In the genomic region with DNA sequence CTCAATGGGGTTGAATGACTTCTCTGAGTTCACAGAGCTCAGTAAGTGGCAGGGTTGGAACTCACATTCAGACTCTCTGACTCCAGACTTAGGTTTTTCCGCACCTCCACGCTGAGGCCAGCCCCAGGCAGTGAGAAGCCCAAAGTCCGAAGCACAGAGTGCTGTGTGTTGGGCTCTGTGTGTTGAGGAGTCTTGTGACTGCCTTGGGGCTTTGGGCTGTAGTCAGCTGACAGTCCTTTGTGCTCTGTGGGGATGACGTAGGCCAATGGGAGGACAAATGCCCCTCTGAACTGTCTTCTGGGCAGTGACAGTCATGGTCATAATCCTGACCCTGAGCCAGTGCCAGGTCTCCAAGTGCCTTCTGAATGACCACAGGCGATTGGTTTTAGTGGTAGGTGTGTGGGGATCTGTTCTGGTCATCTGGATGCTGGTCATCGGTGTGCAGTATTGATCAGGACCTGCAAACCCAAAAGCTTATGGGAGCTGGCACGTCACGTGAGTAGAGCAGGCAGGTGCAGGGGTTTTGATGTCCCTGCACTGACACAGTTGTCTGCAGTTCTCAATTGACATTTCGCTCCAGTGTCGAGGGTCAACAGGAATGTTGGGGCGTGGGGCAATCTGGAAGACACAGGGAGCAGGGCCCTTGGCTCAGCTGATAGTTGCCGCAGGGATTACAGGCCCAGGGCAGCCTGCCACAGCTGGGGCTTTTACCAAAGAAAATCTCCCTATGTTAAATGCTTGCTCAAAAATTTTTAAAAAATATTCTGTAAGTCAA, we compare ENCODE assay signal across 22 cellular contexts. TPM values are rescaled to one million over a fixed set of nuclear protein-coding genes. Genes with fewer than 3 reads are reported as not detected.
DNase-seq lines count a peak whose midpoint lies in the region; ATAC-seq and TF ChIP-seq lines count a peak whose summit lies in the region.
"Had no signal": no experiment of that assay in that cellular context is flagged by ENCODE, and none has a peak within 500 bp of the region (broad histone marks: within the 10 kb centered on the region; RNA-seq: fewer than 3 reads in every experiment).

No MANE protein-coding gene starts in this region.

- H3K9me3 Mint-ChIP-seq in WTC11: no peaks in the 10 kb centered on the region
- H3K9me3 Mint-ChIP-seq in activated T-cell treated with anti-CD3 and anti-CD28 coated beads, Interleukin-2, amount 50 U/mL, for 24 hours: no peaks in the 10 kb centered on the region
- no peaks in the 10 kb centered on the region for H3K9me3 Mint-ChIP-seq in T-helper 2 cell treated with Interferon-gamma antibody and Interleukin-4, amounts not matched to agents 5 μg/mL and 100 μg/mL, for 36 hours
- H3K9me3 Mint-ChIP-seq: activated naive CD8-positive, alpha-beta T cell treated with anti-CD3 and anti-CD28 coated beads, Interleukin-2, amount 10 ng/mL, durations not matched to agents 7 days and 5 days; memory B cell; nephron progenitor cell; stimulated activated naive CD8-positive, alpha-beta T cell treated with anti-CD3 and anti-CD28 coated beads, Interleukin-15, Interleukin-2, amounts not matched to agents 100 ng/mL and 50 ng/mL, for 24 hours; T-cell had no signal

- CTCF ChIA-PET in WTC11 (lab: Charles Lee): interaction anchor here (0.7 to 1.7 kb wide), 2 partner anchors 19 to 267 kb away, joined by 3 to 9 read pairs; no protein-coding TSS in a partner anchor

- no peak for TF ChIP-seq CTCF in WTC11 (IDR thresholded peaks at IDR 0.05)
- TF ChIP-seq CTCF in gastrocnemius medialis (IDR thresholded peaks at IDR 0.05 in 4 of 5, conservative IDR thresholded peaks at IDR 0.05 in 1 of 5): no peak

- H3K9me3 ChIP-seq in gastrocnemius medialis: no peaks in the 10 kb centered on the region
- H3K9me3 ChIP-seq: vagina had no signal

- H3K27me3 ChIP-seq in gastrocnemius medialis: no peaks in the 10 kb centered on the region
- H3K27me3 ChIP-seq: vagina had no signal

- TF ChIP-seq POLR2A in gastrocnemius medialis (IDR thresholded peaks at IDR 0.05): no peak

- ATAC-seq in WTC11: no peak
- ATAC-seq in gastrocnemius medialis: peak; percentile 60 to 76
- ATAC-seq in GM18873 (IDR thresholded peaks at IDR 0.05; ENCODE audit: low FRiP score, unreplicated experiment): no peak
- no peak for ATAC-seq in GM18907 (IDR thresholded peaks at IDR 0.05; ENCODE audit: unreplicated experiment)
- ATAC-seq: right cardiac atrium, T-cell had no signal

- H3K4me1 Mint-ChIP-seq in WTC11: no peaks in the 10 kb centered on the region
- H3K4me1 Mint-ChIP-seq in activated T-cell treated with anti-CD3 and anti-CD28 coated beads, Interleukin-2, amount 50 U/mL, for 24 hours (ENCODE audit: low read depth): peaks cover 9% of the 10 kb centered on the region
- peaks cover 3% of the 10 kb centered on the region for H3K4me1 Mint-ChIP-seq in T-helper 2 cell treated with Interferon-gamma antibody and Interleukin-4, amounts not matched to agents 5 μg/mL and 100 μg/mL, for 36 hours (ENCODE audit: low read depth)

- H3K27ac ChIP-seq in gastrocnemius medialis: peak overlapping the region; percentile 75 to 84 (median 80)
- H3K27ac ChIP-seq: vagina had no signal

- 0 out of 2 replicates have a peak overlapping the region, but pooled peaks have one; percentile 57 for H3K27ac Mint-ChIP-seq in WTC11
- no peak overlapping the region for H3K27ac Mint-ChIP-seq in activated T-cell treated with anti-CD3 and anti-CD28 coated beads, Interleukin-2, amount 50 U/mL, for 24 hours
- H3K27ac Mint-ChIP-seq in T-helper 2 cell treated with Interferon-gamma antibody and Interleukin-4, amounts not matched to agents 5 μg/mL and 100 μg/mL, for 36 hours: no peak overlapping the region
- H3K27ac Mint-ChIP-seq: activated naive CD8-positive, alpha-beta T cell treated with anti-CD3 and anti-CD28 coated beads, Interleukin-2, amount 10 ng/mL, durations not matched to agents 7 days and 5 days; stimulated activated naive CD8-positive, alpha-beta T cell treated with anti-CD3 and anti-CD28 coated beads, Interleukin-15, Interleukin-2, amounts not matched to agents 100 ng/mL and 50 ng/mL, for 24 hours; T-cell had no signal

- POLR2A ChIA-PET in WTC11 (lab: Charles Lee): no interaction called here

- DNase-seq in WTC11 (ENCODE audit: low spot score): no peak
- DNase-seq in globus pallidus (ENCODE audit: low spot score): peak; percentile 99
- peak; percentile 73 for DNase-seq in mesenteric fat pad (ENCODE audit: low spot score)
- peak; percentile 19 to 49 for DNase-seq in gastrocnemius medialis
- no peak for DNase-seq in activated T-cell treated with anti-CD3 and anti-CD28 coated beads, Interleukin-2, amount 50 U/mL, for 24 hours
- no peak for DNase-seq in T-helper 2 cell treated with Interferon-gamma antibody and Interleukin-4, amounts not matched to agents 5 μg/mL and 100 μg/mL, for 36 hours (ENCODE audit: low spot score)
- DNase-seq: activated CD4-positive, alpha-beta T cell treated with anti-CD3 and anti-CD28 coated beads, Interleukin-2, amount 50 U/mL, for 4 hours; activated naive CD8-positive, alpha-beta T cell treated with anti-CD3 and anti-CD28 coated beads, Interleukin-2, amount 10 ng/mL, durations not matched to agents 7 days and 5 days; activated T-cell treated with anti-CD3 and anti-CD28 coated beads, Interleukin-2, amount 50 U/mL, for 1 hour; DND-41; erythroblast; IMR-90; NCI-H2029; NCI-H510A treated with DMSO at 0.1 percent for 48 hours; nephron progenitor cell; right cardiac atrium; T-cell had no signal

- no peak overlapping the region for H3K4me3 ChIP-seq in gastrocnemius medialis
- H3K4me3 ChIP-seq: vagina had no signal

- intact Hi-C loops in gastrocnemius medialis (cut with DNase I; ENCODE audit: low total_unique reads): no loop called here

- peaks cover 0 to 83% of the 10 kb centered on the region in 2 donors for H3K36me3 ChIP-seq in gastrocnemius medialis

- H3K4me3 Mint-ChIP-seq in WTC11: no peak overlapping the region
- H3K4me3 Mint-ChIP-seq in activated T-cell treated with anti-CD3 and anti-CD28 coated beads, Interleukin-2, amount 50 U/mL, for 24 hours: no peak overlapping the region
- no peak overlapping the region for H3K4me3 Mint-ChIP-seq in T-helper 2 cell treated with Interferon-gamma antibody and Interleukin-4, amounts not matched to agents 5 μg/mL and 100 μg/mL, for 36 hours
- H3K4me3 Mint-ChIP-seq: activated naive CD8-positive, alpha-beta T cell treated with anti-CD3 and anti-CD28 coated beads, Interleukin-2, amount 10 ng/mL, durations not matched to agents 7 days and 5 days; memory B cell; nephron progenitor cell; stimulated activated naive CD8-positive, alpha-beta T cell treated with anti-CD3 and anti-CD28 coated beads, Interleukin-15, Interleukin-2, amounts not matched to agents 100 ng/mL and 50 ng/mL, for 24 hours; T-cell had no signal

- in situ Hi-C loops in gastrocnemius medialis (cut with MboI; ENCODE audit: low sequenced_read_pairs in 4 of 4): no loop called here

- no peaks in the 10 kb centered on the region for H3K27me3 Mint-ChIP-seq in WTC11 (ENCODE audit: low read depth)
- H3K27me3 Mint-ChIP-seq in activated T-cell treated with anti-CD3 and anti-CD28 coated beads, Interleukin-2, amount 50 U/mL, for 24 hours: no peaks in the 10 kb centered on the region
- no peaks in the 10 kb centered on the region for H3K27me3 Mint-ChIP-seq in T-helper 2 cell treated with Interferon-gamma antibody and Interleukin-4, amounts not matched to agents 5 μg/mL and 100 μg/mL, for 36 hours (ENCODE audit: low read depth)
- H3K27me3 Mint-ChIP-seq: activated naive CD8-positive, alpha-beta T cell treated with anti-CD3 and anti-CD28 coated beads, Interleukin-2, amount 10 ng/mL, durations not matched to agents 7 days and 5 days; memory B cell; stimulated activated naive CD8-positive, alpha-beta T cell treated with anti-CD3 and anti-CD28 coated beads, Interleukin-15, Interleukin-2, amounts not matched to agents 100 ng/mL and 50 ng/mL, for 24 hours; T-cell had no signal

- H3K36me3 Mint-ChIP-seq in WTC11: no peaks in the 10 kb centered on the region
- peaks cover 8% of the 10 kb centered on the region for H3K36me3 Mint-ChIP-seq in activated T-cell treated with anti-CD3 and anti-CD28 coated beads, Interleukin-2, amount 50 U/mL, for 24 hours (ENCODE audit: low read depth)
- H3K36me3 Mint-ChIP-seq in T-helper 2 cell treated with Interferon-gamma antibody and Interleukin-4, amounts not matched to agents 5 μg/mL and 100 μg/mL, for 36 hours (ENCODE audit: low read depth): no peaks in the 10 kb centered on the region

- peaks cover 9% of the 10 kb centered on the region in 2 donors for H3K4me1 ChIP-seq in gastrocnemius medialis

TF ChIP-seq in WTC11, 78 proteins besides CTCF, POLR2A, EP300 and RAD21 (continues in another document):
- TF ChIP-seq CREB1 (CRISPR knock-in tag; IDR thresholded peaks at IDR 0.05) (no peak), MYBL2 (CRISPR knock-in tag; IDR thresholded peaks at IDR 0.05) (no peak), ZNF263 (CRISPR knock-in tag; IDR thresholded peaks at IDR 0.05; ENCODE audit: low read depth) (no peak), OVOL2 (CRISPR knock-in tag; IDR thresholded peaks at IDR 0.05; ENCODE audit: borderline replicate concordance) (no peak), RORB (CRISPR knock-in tag; IDR thresholded peaks at IDR 0.05) (no peak), HMGA2 (CRISPR knock-in tag; IDR thresholded peaks at IDR 0.05) (no peak), EMX1 (CRISPR knock-in tag; IDR thresholded peaks at IDR 0.05) (no peak), PRRX2 (CRISPR knock-in tag; IDR thresholded peaks at IDR 0.05) (no peak)
- TF ChIP-seq, protein P1, sequence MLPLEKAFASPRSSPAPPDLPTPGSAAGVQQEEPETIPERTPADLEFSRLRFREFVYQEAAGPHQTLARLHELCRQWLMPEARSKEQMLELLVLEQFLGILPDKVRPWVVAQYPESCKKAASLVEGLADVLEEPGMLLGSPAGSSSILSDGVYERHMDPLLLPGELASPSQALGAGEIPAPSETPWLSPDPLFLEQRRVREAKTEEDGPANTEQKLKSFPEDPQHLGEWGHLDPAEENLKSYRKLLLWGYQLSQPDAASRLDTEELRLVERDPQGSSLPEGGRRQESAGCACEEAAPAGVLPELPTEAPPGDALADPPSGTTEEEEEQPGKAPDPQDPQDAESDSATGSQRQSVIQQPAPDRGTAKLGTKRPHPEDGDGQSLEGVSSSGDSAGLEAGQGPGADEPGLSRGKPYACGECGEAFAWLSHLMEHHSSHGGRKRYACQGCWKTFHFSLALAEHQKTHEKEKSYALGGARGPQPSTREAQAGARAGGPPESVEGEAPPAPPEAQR (CRISPR knock-in tag; IDR thresholded peaks at IDR 0.05): no peak
- TF ChIP-seq, protein P2, sequence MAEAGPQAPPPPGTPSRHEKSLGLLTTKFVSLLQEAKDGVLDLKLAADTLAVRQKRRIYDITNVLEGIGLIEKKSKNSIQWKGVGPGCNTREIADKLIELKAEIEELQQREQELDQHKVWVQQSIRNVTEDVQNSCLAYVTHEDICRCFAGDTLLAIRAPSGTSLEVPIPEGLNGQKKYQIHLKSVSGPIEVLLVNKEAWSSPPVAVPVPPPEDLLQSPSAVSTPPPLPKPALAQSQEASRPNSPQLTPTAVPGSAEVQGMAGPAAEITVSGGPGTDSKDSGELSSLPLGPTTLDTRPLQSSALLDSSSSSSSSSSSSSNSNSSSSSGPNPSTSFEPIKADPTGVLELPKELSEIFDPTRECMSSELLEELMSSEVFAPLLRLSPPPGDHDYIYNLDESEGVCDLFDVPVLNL (CRISPR knock-in tag; IDR thresholded peaks at IDR 0.05; ENCODE audit: borderline replicate concordance, low read depth): no peak

RNA-seq across cellular contexts. Expression of a gene that starts 45.3 kb away (rescaled TPM):
- total RNA-seq in WTC11 (2021) (0.70 to 1.4 TPM (median 1.3 TPM) in 3 replicates), mesenteric fat pad (6.7 TPM), gastrocnemius medialis (100 to 1,000 TPM in 3 of 4 donors, 10 to 100 TPM in 1; 96.8 to 263 (median 163) TPM)

Comparison
In these comparisons a context has a peak if more than half of its experiments do, and no peak if none do; other contexts are left out.
1. ATAC-seq: peak in gastrocnemius medialis (2 of 2); none in WTC11 (single experiment), GM18873 (single experiment) and GM18907 (single experiment).
2. DNase-seq: peak in globus pallidus (single experiment), mesenteric fat pad (single experiment) and gastrocnemius medialis (2 of 2); none in WTC11 (single experiment), activated T-cell treated with anti-CD3 and anti-CD28 coated beads, Interleukin-2, amount 50 U/mL, for 24 hours (single experiment) and T-helper 2 cell treated with Interferon-gamma antibody and Interleukin-4, amounts not matched to agents 5 μg/mL and 100 μg/mL, for 36 hours (single experiment).
3. RNA of a gene that starts 45.3 kb away (total RNA-seq): 96.8 to 263 TPM in gastrocnemius medialis; 6.7 TPM in mesenteric fat pad (single experiment) and 0.70 to 1.4 TPM in WTC11; every median in the first group is over 10 times any median in the second.